Comparison of ENCODE assay signal across 5 cellular contexts in genomic region chr2:82481207-82481606, GRCh38.
"Had no signal": no experiment of that assay in that cellular context is flagged by ENCODE, and none has a peak within 500 bp of the region (broad histone marks: within the 10 kb centered on the region; RNA-seq: fewer than 3 reads in every experiment).

No MANE protein-coding gene starts in this region.

- DNase-seq: IMR-90, KBM-7, KG1 had no signal

- H3K27ac ChIP-seq: HL-60 had no signal

- H3K4me3 ChIP-seq: K562 had no signal
